Comparison of ENCODE assay signal across 20 cellular contexts in the genomic region with DNA sequence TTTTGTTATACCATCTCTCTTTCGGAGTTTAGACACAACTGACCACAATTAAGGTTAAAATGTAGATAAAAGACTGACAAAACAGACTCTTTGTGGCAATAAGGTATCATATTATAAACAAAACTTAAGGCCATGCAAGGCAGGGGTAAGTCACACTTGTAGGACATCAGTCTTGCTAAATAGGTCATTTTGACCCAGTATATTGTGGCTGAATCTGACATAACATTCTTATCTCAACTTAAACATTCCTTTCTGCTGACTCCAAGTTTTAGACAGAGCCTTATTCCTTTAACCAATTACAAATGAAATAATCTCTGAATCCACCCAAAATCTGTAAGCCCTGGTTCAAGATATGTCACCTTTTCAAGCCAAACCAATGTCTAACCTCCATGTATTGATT.
DNase-seq lines count a peak whose midpoint lies in the region; ATAC-seq, FAIRE-seq and TF ChIP-seq lines count a peak whose summit lies in the region.
"Had no signal": no experiment of that assay in that cellular context is flagged by ENCODE, and none has a peak within 500 bp of the region (broad histone marks: within the 10 kb centered on the region; RNA-seq: fewer than 3 reads in every experiment).

No MANE protein-coding gene starts in this region.

- H3K27ac ChIP-seq in RWPE2 (ENCODE audit: poor library complexity, severe bottlenecking) = no peak overlapping the region
- H3K27ac ChIP-seq: BLaER1, HL-60, SK-N-MC had no signal

- H3K4me3 ChIP-seq in RWPE2 (ENCODE audit: severe bottlenecking) = no peak overlapping the region
- H3K4me3 ChIP-seq: BLaER1, K562, SK-N-MC had no signal

- H3K9me3 Mint-ChIP-seq in chondrocyte (ENCODE audit: low read depth) (no peaks in the 10 kb centered on the region), osteocyte (ENCODE audit: unreplicated experiment) (no peaks in the 10 kb centered on the region)

- DNase-seq in H54 (ENCODE audit: insufficient read length, low spot score) = no peak
- no peak for DNase-seq in RWPE2 (ENCODE audit: low spot score)
- no peak for DNase-seq in chondrocyte (ENCODE audit: low spot score)
- no peak for DNase-seq in osteocyte (ENCODE audit: extremely low spot score, unreplicated experiment)
- DNase-seq in amygdala (lab: John Stamatoyannopoulos, UW) = no peak
- no peak for DNase-seq in NCI-H2227 (lab: John Stamatoyannopoulos, UW; ENCODE audit: unreplicated experiment)
- no peak for DNase-seq in DMS153 treated with DMSO at 0.1 percent for 48 hours (lab: John Stamatoyannopoulos, UW; ENCODE audit: unreplicated experiment)
- DNase-seq: CD4-positive, alpha-beta memory T cell; DMS153; GOT3; NCI-H1105; NCI-H2081 treated with DMSO at 0.1 percent for 48 hours; NCI-H510A; NCI-H774; SHP77 had no signal

- peaks cover 1% of the 10 kb centered on the region for H3K36me3 Mint-ChIP-seq in chondrocyte (ENCODE audit: low read depth)
- no peaks in the 10 kb centered on the region for H3K36me3 Mint-ChIP-seq in osteocyte (ENCODE audit: unreplicated experiment)

- no peaks in the 10 kb centered on the region for H3K27me3 Mint-ChIP-seq in chondrocyte (ENCODE audit: low read depth)
- no peaks in the 10 kb centered on the region for H3K27me3 Mint-ChIP-seq in osteocyte (ENCODE audit: unreplicated experiment)
- H3K27me3 Mint-ChIP-seq: CD4-positive, alpha-beta memory T cell had no signal

- H3K27me3 ChIP-seq in RWPE2 (ENCODE audit: insufficient read depth, poor library complexity, severe bottlenecking) = no peaks in the 10 kb centered on the region
- H3K27me3 ChIP-seq: BLaER1 had no signal

- ATAC-seq in RWPE2 (ENCODE audit: low read depth) = 0 out of 3 replicates have a peak, but pooled peaks have one; percentile 31
- ATAC-seq in HG02970 (IDR thresholded peaks at IDR 0.05; ENCODE audit: low FRiP score, unreplicated experiment) = no peak
- ATAC-seq: K562 had no signal

- H3K9me3 ChIP-seq in RWPE2 (ENCODE audit: severe bottlenecking) = no peaks in the 10 kb centered on the region
- H3K9me3 ChIP-seq: BLaER1 had no signal

- H3K4me3 Mint-ChIP-seq in chondrocyte (ENCODE audit: unreplicated experiment) = no peak overlapping the region
- H3K4me3 Mint-ChIP-seq in osteocyte (ENCODE audit: unreplicated experiment) = no peak overlapping the region
- H3K4me3 Mint-ChIP-seq: CD4-positive, alpha-beta memory T cell had no signal

- no peak for TF ChIP-seq CTCF in RWPE2 (IDR thresholded peaks at IDR 0.05; ENCODE audit: poor library complexity, severe bottlenecking)
- TF ChIP-seq CTCF in chondrocyte (IDR thresholded peaks at IDR 0.05) = no peak
- TF ChIP-seq CTCF in osteocyte (IDR thresholded peaks at IDR 0.05) = no peak

- peak; percentile 36 for FAIRE-seq in H54 (lab: Jason Lieb, UNC)
- FAIRE-seq: K562 had no signal

- H3K4me1 Mint-ChIP-seq in chondrocyte (ENCODE audit: low read depth) = peaks cover 22% of the 10 kb centered on the region
- peaks cover 23% of the 10 kb centered on the region for H3K4me1 Mint-ChIP-seq in osteocyte (ENCODE audit: unreplicated experiment)
- H3K4me1 Mint-ChIP-seq: CD4-positive, alpha-beta memory T cell had no signal

- H3K4me1 ChIP-seq in RWPE2 (ENCODE audit: insufficient read depth, poor library complexity, severe bottlenecking) = no peaks in the 10 kb centered on the region
- H3K4me1 ChIP-seq: BLaER1 had no signal

- H3K27ac Mint-ChIP-seq in chondrocyte (ENCODE audit: unreplicated experiment) = peak overlapping the region; percentile 36
- peak overlapping the region; percentile 39 for H3K27ac Mint-ChIP-seq in osteocyte (ENCODE audit: unreplicated experiment)

- no peaks in the 10 kb centered on the region for H3K36me3 ChIP-seq in RWPE2 (ENCODE audit: low read depth)
- H3K36me3 ChIP-seq: BLaER1 had no signal

- no peak for TF ChIP-seq POLR2A in H54 (IDR thresholded peaks at IDR 0.05; ENCODE audit: low read depth, low read length)
